In the genomic region with DNA sequence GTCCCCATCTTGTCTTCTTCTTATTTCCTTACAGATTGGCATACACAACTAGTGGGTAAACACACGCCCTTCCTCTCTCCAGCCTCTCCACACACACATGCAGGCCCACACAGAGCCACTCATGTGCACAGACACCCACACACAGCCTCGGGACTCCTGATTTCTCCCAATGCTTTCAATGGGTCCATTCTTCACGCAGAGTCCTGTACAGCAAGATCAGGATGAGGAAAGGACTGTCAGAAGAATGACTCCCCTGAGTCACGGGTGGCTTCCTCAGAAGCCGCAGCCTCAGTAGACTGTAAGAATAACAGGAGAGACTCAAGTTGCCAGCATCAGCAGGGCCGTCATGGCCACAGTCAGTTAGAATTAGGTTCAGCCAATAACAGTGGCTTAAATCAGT, we compare ENCODE assay signal across 19 cellular contexts.
DNase-seq lines count a peak whose midpoint lies in the region; TF ChIP-seq lines count a peak whose summit lies in the region.
"Had no signal": no experiment of that assay in that cellular context is flagged by ENCODE, and none has a peak within 500 bp of the region (broad histone marks: within the 10 kb centered on the region; RNA-seq: fewer than 3 reads in every experiment).

No MANE protein-coding gene starts in this region.

- H3K4me1 ChIP-seq in sigmoid colon, result no peaks in the 10 kb centered on the region
- H3K4me1 ChIP-seq: BE2C, psoas muscle, testis had no signal

- TF ChIP-seq EP300 in sigmoid colon (IDR thresholded peaks at IDR 0.05), result no peak

- DNase-seq in COLO829 (ENCODE audit: low spot score) (peak; percentile 65), RPMI7951 (ENCODE audit: low read depth) (peak; percentile 21), islet precursor cell (peak; percentile 38), sigmoid colon (peak; percentile 15), anterior cingulate cortex (lab: John Stamatoyannopoulos, UW) (no peak), NCI-H774 (lab: John Stamatoyannopoulos, UW) (no peak), LoVo (ENCODE audit: low spot score) (no peak)
- DNase-seq: ACHN; activated naive CD8-positive, alpha-beta T cell treated with anti-CD3 and anti-CD28 coated beads, Interleukin-2, amount 50 U/mL, for 24 hours; activated T-cell treated with anti-CD3 and anti-CD28 coated beads, Interleukin-2, amount 50 U/mL, for 1 hour; BE2C; NCI-H1105 treated with DMSO at 0.1 percent for 48 hours; NCI-H226; psoas muscle; stimulated activated naive CD4-positive, alpha-beta T cell treated with Interleukin-2 at 50 U/mL for 16 hours; T-helper 17 cell; testis had no signal

- H3K9me3 ChIP-seq in sigmoid colon, result no peaks in the 10 kb centered on the region
- H3K9me3 ChIP-seq: BE2C, psoas muscle, testis had no signal

- no peak for TF ChIP-seq CTCF in sigmoid colon (IDR thresholded peaks at IDR 0.05)

- H3K36me3 ChIP-seq in sigmoid colon, result no peaks in the 10 kb centered on the region
- H3K36me3 ChIP-seq: BE2C, MG63, neural progenitor cell had no signal

- intact Hi-C loops in sigmoid colon (cut with DNase I), result no loop called here

- H3K27me3 ChIP-seq in sigmoid colon, result no peaks in the 10 kb centered on the region
- H3K27me3 ChIP-seq: BE2C, MG63, neural progenitor cell, testis had no signal

- no peak overlapping the region for H3K4me3 ChIP-seq in sigmoid colon
- H3K4me3 ChIP-seq: MG63, neural progenitor cell, psoas muscle, testis had no signal

- no peak overlapping the region for H3K27ac ChIP-seq in sigmoid colon
- H3K27ac ChIP-seq: neural progenitor cell, psoas muscle, testis had no signal

- no peak for TF ChIP-seq POLR2A in sigmoid colon (IDR thresholded peaks at IDR 0.05)

- 80 to 84% methylated on average over 6 of the region's 6 CpGs for WGBS in sigmoid colon, 2 donors

Comparison
In these comparisons a context has a peak if more than half of its experiments do, and no peak if none do; other contexts are left out.
1. DNase-seq: peak in COLO829 (single experiment), RPMI7951 (single experiment), islet precursor cell (single experiment) and sigmoid colon (single experiment); none in anterior cingulate cortex (0 of 58), NCI-H774 (single experiment) and LoVo (single experiment).